Comparison of ENCODE assay signal across 8 cellular contexts in the genomic region with DNA sequence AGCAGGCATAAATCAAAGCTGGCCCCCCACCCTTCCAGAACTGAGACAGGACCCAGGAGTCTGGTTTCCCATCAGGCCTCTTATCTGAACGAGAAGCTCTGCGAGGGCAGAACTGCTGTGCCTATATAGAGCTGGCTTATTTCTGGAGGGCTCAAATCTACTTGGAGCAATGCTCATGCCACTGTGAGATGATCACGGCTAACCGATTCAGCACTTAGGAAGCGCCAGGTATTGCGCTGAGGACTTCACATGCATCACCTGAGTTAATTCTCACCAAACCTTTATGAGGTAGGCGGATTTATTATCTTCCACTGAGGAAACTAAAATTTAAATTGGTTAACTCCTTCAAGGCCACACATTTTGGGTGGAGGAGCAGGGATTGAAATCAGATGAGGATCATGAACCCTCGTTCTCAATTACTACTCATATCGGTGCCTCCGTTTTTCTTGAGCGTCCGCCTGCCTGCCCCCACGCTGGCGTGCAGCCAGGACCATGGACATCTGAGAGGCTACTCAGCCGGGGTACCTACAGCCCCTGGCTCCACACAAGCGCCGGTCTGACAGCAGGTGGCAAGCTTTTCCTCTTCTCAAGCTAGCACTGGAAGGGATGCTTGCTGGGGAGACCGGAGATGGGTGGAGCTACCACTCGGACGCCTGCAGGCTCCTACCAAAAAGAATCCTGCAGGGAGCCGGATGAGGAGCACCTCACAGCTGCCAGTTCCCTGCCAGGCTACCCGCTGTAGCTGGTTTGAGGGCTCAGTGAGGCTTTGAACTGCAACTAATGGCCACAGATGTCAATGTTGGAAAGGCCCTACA. TPM values are rescaled to one million over a fixed set of nuclear protein-coding genes. Genes with fewer than 3 reads are reported as not detected.
A peak's percentile ranks its signal among the peaks of the same experiment; 100 is the strongest.
DNase-seq lines count a peak whose midpoint lies in the region; ATAC-seq and TF ChIP-seq lines count a peak whose summit lies in the region.

No MANE protein-coding gene starts in this region.

- peak overlapping the region; percentile 95 for H3K27ac ChIP-seq in Panc1 (ENCODE audit: low read length)

- intact Hi-C loops in Panc1 (cut with micrococcal nuclease; ENCODE audit: unreplicated experiment) = no loop called here

- no peaks in the 10 kb centered on the region for H3K27me3 ChIP-seq in Panc1 (ENCODE audit: control insufficient read depth, insufficient read depth, low read length)

- peak overlapping the region; percentile 77 to 92 for H3K4me3 ChIP-seq in Panc1 (ENCODE audit: low read depth in 2 of 2, low read length in 2 of 2)
- H3K4me3 ChIP-seq in fibroblast of mammary gland (ENCODE audit: control insufficient read depth, low read depth, low read length) = peak overlapping the region; percentile 91

- TF ChIP-seq CTCF in GM10248 (IDR thresholded peaks at IDR 0.05; ENCODE audit: control extremely low read depth, extremely low read depth, low read depth, missing control alignments) (peak; percentile 53), Panc1 (IDR thresholded peaks at IDR 0.05) (no peak), fibroblast of mammary gland (conservative IDR thresholded peaks at IDR 0.05; ENCODE audit: control insufficient read depth, insufficient read depth, low read depth, low read length) (peak; percentile 29)

- H3K4me3 Mint-ChIP-seq in activated T-helper 17 cell treated with anti-CD3 and anti-CD28 coated beads, Interleukin-2, amount 50 U/mL, for 72 hours = peak overlapping the region; percentile 99
- H3K4me3 Mint-ChIP-seq in naive thymus-derived CD8-positive, alpha-beta T cell = peak overlapping the region; percentile 92 to 100 (median 97)

- ATAC-seq in Panc1 (peak; percentile 32), HG03432 (IDR thresholded peaks at IDR 0.05; ENCODE audit: unreplicated experiment) (no peak)
- peak; percentile 27 for ATAC-seq in activated T-helper 17 cell treated with anti-CD3 and anti-CD28 coated beads, Interleukin-2, amount 50 U/mL, for 72 hours (replicated peaks)
- peak; percentile 1 to 9 for ATAC-seq in naive thymus-derived CD8-positive, alpha-beta T cell

- in situ Hi-C loops in Panc1 (cut with HindIII; ENCODE audit: low pct_unique_long_range_greater_than_20kb, low sequenced_read_pairs) = no loop called here

- CTCF ChIA-PET in GM10248 (lab: Yijun Ruan, JAX) = interaction anchor here (0.7 to 2.5 kb wide), 16 partner anchors 9 to 163 kb away, joined by 3 to 18 read pairs (median 4); a partner anchor contains a TSS
- CTCF ChIA-PET in Panc1 (lab: Charles Lee) = no interaction called here

- peak overlapping the region; percentile 99 for H3K27ac Mint-ChIP-seq in activated T-helper 17 cell treated with anti-CD3 and anti-CD28 coated beads, Interleukin-2, amount 50 U/mL, for 72 hours
- H3K27ac Mint-ChIP-seq in naive thymus-derived CD8-positive, alpha-beta T cell = peak overlapping the region; percentile 94 to 99 (median 98)

- H3K27me3 Mint-ChIP-seq in activated T-helper 17 cell treated with anti-CD3 and anti-CD28 coated beads, Interleukin-2, amount 50 U/mL, for 72 hours = no peaks in the 10 kb centered on the region
- H3K27me3 Mint-ChIP-seq in naive thymus-derived CD8-positive, alpha-beta T cell = no peaks in the 10 kb centered on the region

- H3K9me3 Mint-ChIP-seq in activated T-helper 17 cell treated with anti-CD3 and anti-CD28 coated beads, Interleukin-2, amount 50 U/mL, for 72 hours = no peaks in the 10 kb centered on the region
- no peaks in the 10 kb centered on the region for H3K9me3 Mint-ChIP-seq in naive thymus-derived CD8-positive, alpha-beta T cell

- peaks cover 34% of the 10 kb centered on the region for H3K36me3 Mint-ChIP-seq in activated T-helper 17 cell treated with anti-CD3 and anti-CD28 coated beads, Interleukin-2, amount 50 U/mL, for 72 hours (ENCODE audit: low read depth)
- H3K36me3 Mint-ChIP-seq in naive thymus-derived CD8-positive, alpha-beta T cell = peaks cover 0 to 13% (median 3%) of the 10 kb centered on the region in 3 donors

- no peaks in the 10 kb centered on the region for H3K9me3 ChIP-seq in Panc1 (ENCODE audit: control insufficient read depth, insufficient read depth, low read depth, low read length)

- peaks cover 14% of the 10 kb centered on the region for H3K4me1 Mint-ChIP-seq in activated T-helper 17 cell treated with anti-CD3 and anti-CD28 coated beads, Interleukin-2, amount 50 U/mL, for 72 hours
- H3K4me1 Mint-ChIP-seq in naive thymus-derived CD8-positive, alpha-beta T cell = peaks cover 11 to 39% (median 25%) of the 10 kb centered on the region in 4 donors

- H3K36me3 ChIP-seq in Panc1 (ENCODE audit: control insufficient read depth, insufficient read depth, low read length) = no peaks in the 10 kb centered on the region; the same call in 1 of the 2 replicates

- peak; percentile 78 for DNase-seq in GM10248 (ENCODE audit: extremely low spot score)
- DNase-seq in Kasumi-1 (lab: John Stamatoyannopoulos, UW) = peak; percentile 77
- DNase-seq in Panc1 (ENCODE audit: low read depth, low spot score) = no peak
- peak; percentile 75 for DNase-seq in fibroblast of mammary gland (ENCODE audit: low read depth)
- DNase-seq in naive thymus-derived CD8-positive, alpha-beta T cell = peak; percentile 34 to 78 (median 57)
- peak; percentile 55 for DNase-seq in stromal cell of bone marrow (ENCODE audit: low read depth)

- POLR2A ChIA-PET in GM10248 (lab: Yijun Ruan, JAX) (interaction anchor here (0.9 to 2.6 kb wide), 5 partner anchors 9 to 53 kb away, joined by 3 to 14 read pairs (median 4); a partner anchor contains a TSS), Panc1 (lab: Charles Lee) (interaction anchor here (0.6 kb wide), 2 partner anchors 18 to 544 kb away, joined by 3 to 13 read pairs; no protein-coding TSS in a partner anchor)
- POLR2A ChIA-PET in naive thymus-derived CD8-positive, alpha-beta T cell (lab: Charles Lee) = interaction anchor here (0.6 to 9.8 kb wide), 20 partner anchors 8 to 571 kb away, joined by 3 to 216 read pairs (median 12); a partner anchor contains a TSS

- H3K4me1 ChIP-seq in Panc1 (ENCODE audit: control insufficient read depth, insufficient read depth, low read length) = peaks cover 12% of the 10 kb centered on the region

- no TSS peak for BruUV-seq in Panc1 (replicated peaks; lab: Mats Ljungman, UMichigan)

RNA-seq across cellular contexts. Expression of a gene that starts 1.0 kb away (rescaled TPM):
- total RNA-seq in Panc1 (2021; ENCODE audit: unreplicated experiment) = 24.6 TPM
- 34.8 TPM for polyA plus RNA-seq in Panc1 (2012; ENCODE audit: insufficient read length)
- total RNA-seq in activated T-helper 17 cell treated with anti-CD3 and anti-CD28 coated beads, Interleukin-2, amount 50 U/mL, for 72 hours = 10 to 100 TPM; 33.1 to 34.3 TPM
- total RNA-seq in naive thymus-derived CD8-positive, alpha-beta T cell = 10 to 100 TPM; 77.7 to 83.3 TPM
- 10 to 100 TPM; 60.8 to 94.2 (median 78.7) TPM for polyA plus RNA-seq in naive thymus-derived CD8-positive, alpha-beta T cell

RNA-seq across cellular contexts. Expression of a gene that starts 21.5 kb away (rescaled TPM):
- total RNA-seq in Panc1 (2021; ENCODE audit: unreplicated experiment) = 17.7 TPM
- polyA plus RNA-seq in Panc1 (2012; ENCODE audit: insufficient read length) = 73.4 TPM
- 10 to 100 TPM in 1 of 2 donors, 1 to 10 TPM in 1; 6.6 to 12.1 TPM for total RNA-seq in activated T-helper 17 cell treated with anti-CD3 and anti-CD28 coated beads, Interleukin-2, amount 50 U/mL, for 72 hours
- total RNA-seq in naive thymus-derived CD8-positive, alpha-beta T cell = under 1 TPM in 1 of 2 experiments, not detected in 1; 0.27 TPM
- 1 to 10 TPM in 1 of 3 donors, under 1 TPM in 2; 0.18 to 2.2 (median 0.68) TPM for polyA plus RNA-seq in naive thymus-derived CD8-positive, alpha-beta T cell

RNA-seq across cellular contexts. Expression of a gene that starts 38.6 kb away (rescaled TPM):
- total RNA-seq in Panc1 (2021; ENCODE audit: unreplicated experiment) = 31.1 TPM
- polyA plus RNA-seq in Panc1 (2012; ENCODE audit: insufficient read length) = 25.2 TPM
- total RNA-seq in activated T-helper 17 cell treated with anti-CD3 and anti-CD28 coated beads, Interleukin-2, amount 50 U/mL, for 72 hours = 10 to 100 TPM; 46.0 to 53.9 TPM
- 10 to 100 TPM; 53.1 to 56.2 TPM for total RNA-seq in naive thymus-derived CD8-positive, alpha-beta T cell
- polyA plus RNA-seq in naive thymus-derived CD8-positive, alpha-beta T cell = 10 to 100 TPM in 1 of 3 donors, 1 to 10 TPM in 2; 6.4 to 13.2 (median 7.8) TPM

RNA-seq across cellular contexts. Expression of a gene that starts 42.3 kb away (rescaled TPM):
- total RNA-seq in Panc1 (2021; ENCODE audit: unreplicated experiment) = 232 TPM
- polyA plus RNA-seq in Panc1 (2012; ENCODE audit: insufficient read length) = 267 TPM
- total RNA-seq in activated T-helper 17 cell treated with anti-CD3 and anti-CD28 coated beads, Interleukin-2, amount 50 U/mL, for 72 hours = 100 to 1,000 TPM; 117 to 152 TPM
- total RNA-seq in naive thymus-derived CD8-positive, alpha-beta T cell = 10 to 100 TPM; 79.1 to 82.7 TPM
- 100 to 1,000 TPM in 1 of 3 donors, 10 to 100 TPM in 2; 79.5 to 128 (median 90.5) TPM for polyA plus RNA-seq in naive thymus-derived CD8-positive, alpha-beta T cell

RNA-seq across cellular contexts. Expression of a gene that starts 42.4 kb away (rescaled TPM):
- total RNA-seq in Panc1 (2021; ENCODE audit: unreplicated experiment) = 3.0 TPM
- polyA plus RNA-seq in Panc1 (2012; ENCODE audit: insufficient read length) = 4.1 TPM
- 1 to 10 TPM; 1.7 to 2.1 TPM for total RNA-seq in activated T-helper 17 cell treated with anti-CD3 and anti-CD28 coated beads, Interleukin-2, amount 50 U/mL, for 72 hours
- total RNA-seq in naive thymus-derived CD8-positive, alpha-beta T cell = 1 to 10 TPM; 5.0 to 5.9 TPM
- polyA plus RNA-seq in naive thymus-derived CD8-positive, alpha-beta T cell = 1 to 10 TPM in 2 of 3 donors, under 1 TPM in 1; 0.53 to 2.2 (median 1.8) TPM

Comparison
In these comparisons a context has a peak if more than half of its experiments do, and no peak if none do; other contexts are left out.
1. RNA of a gene that starts 21.5 kb away (total RNA-seq): 17.7 TPM in Panc1 (single experiment) and 6.6 to 12.1 TPM in activated T-helper 17 cell treated with anti-CD3 and anti-CD28 coated beads, Interleukin-2, amount 50 U/mL, for 72 hours; 0.27 TPM in naive thymus-derived CD8-positive, alpha-beta T cell; every median in the first group is over 4 times any median in the second.